ENCODE assay signal across 3 cellular contexts in genomic region chr4:118281611-118282442, GRCh38.
A peak's percentile ranks its signal among the peaks of the same experiment; 100 is the strongest.
TF ChIP-seq lines count a peak whose summit lies in the region.

No MANE protein-coding gene starts in this region.

TF ChIP-seq in HEK293, 187 proteins besides CTCF, POLR2A, EP300 and RAD21:
- TF ChIP-seq ZNF280D (tag by site-specific recombination; IDR thresholded peaks at IDR 0.05) (no peak), ZNF701 (tag by site-specific recombination; IDR thresholded peaks at IDR 0.05) (no peak), ZNF626 (tag by site-specific recombination; IDR thresholded peaks at IDR 0.05) (no peak), ZNF221 (tag by site-specific recombination; IDR thresholded peaks at IDR 0.05; ENCODE audit: borderline replicate concordance) (no peak), ZNF555 (tag by site-specific recombination; conservative IDR thresholded peaks at IDR 0.05) (no peak), ZFP37 (tag by site-specific recombination; IDR thresholded peaks at IDR 0.05) (no peak), ZNF600 (tag by site-specific recombination; IDR thresholded peaks at IDR 0.05) (0 out of 2 replicates have a peak, but pooled peaks have one; percentile 18), ZNF521 (tag by site-specific recombination; IDR thresholded peaks at IDR 0.05) (no peak), TSHZ1 (tag by site-specific recombination; IDR thresholded peaks at IDR 0.05; ENCODE audit: borderline replicate concordance) (no peak), ZNF654 (tag by site-specific recombination; IDR thresholded peaks at IDR 0.05; ENCODE audit: low read depth) (no peak), GLIS1 (tag by site-specific recombination; IDR thresholded peaks at IDR 0.05) (peak; percentile 62), BCL11A (tag by site-specific recombination; IDR thresholded peaks at IDR 0.05; ENCODE audit: low read depth) (no peak), ZIC2 (tag by site-specific recombination; IDR thresholded peaks at IDR 0.05) (peak; percentile 49; the same call in 1 of the 2 replicates), ZNF24 (tag by site-specific recombination; IDR thresholded peaks at IDR 0.05) (no peak)

TF ChIP-seq in WTC11, 78 proteins besides CTCF, POLR2A, EP300 and RAD21 (continued from another document and continues in another):
- TF ChIP-seq ZNF425 (CRISPR knock-in tag; conservative IDR thresholded peaks at IDR 0.05) (peak; percentile 78; the same call in 1 of the 2 replicates), ERG (CRISPR knock-in tag; IDR thresholded peaks at IDR 0.05) (no peak; the same call in 1 of the 2 replicates), USF2 (CRISPR knock-in tag; IDR thresholded peaks at IDR 0.05) (no peak), ZNF671 (CRISPR knock-in tag; IDR thresholded peaks at IDR 0.05) (peak; percentile 35), PRDM15 (CRISPR knock-in tag; IDR thresholded peaks at IDR 0.05) (no peak), CDX4 (CRISPR knock-in tag; IDR thresholded peaks at IDR 0.05; ENCODE audit: borderline replicate concordance) (no peak), MLX (CRISPR knock-in tag; IDR thresholded peaks at IDR 0.05) (no peak), PRRX2 (CRISPR knock-in tag; IDR thresholded peaks at IDR 0.05) (0 out of 2 replicates have a peak, but pooled peaks have one; percentile 14), SMAD4 (CRISPR knock-in tag; IDR thresholded peaks at IDR 0.05) (no peak)

TF ChIP-seq in HepG2, 621 proteins besides CTCF, POLR2A, EP300 and RAD21 (continued from another document and continues in another):
- TF ChIP-seq TERF1 (CRISPR knock-in tag; IDR thresholded peaks at IDR 0.05) (no peak), ZNF788 (CRISPR knock-in tag; IDR thresholded peaks at IDR 0.05; ENCODE audit: borderline replicate concordance) (no peak), ETV6 (CRISPR knock-in tag; conservative IDR thresholded peaks at IDR 0.05) (no peak), CBFB (CRISPR knock-in tag; IDR thresholded peaks at IDR 0.05) (no peak), ZNF441 (CRISPR knock-in tag; IDR thresholded peaks at IDR 0.05; ENCODE audit: borderline replicate concordance) (no peak), ZBED4 (CRISPR knock-in tag; IDR thresholded peaks at IDR 0.05; ENCODE audit: borderline replicate concordance) (no peak), ZNF136 (CRISPR knock-in tag; IDR thresholded peaks at IDR 0.05; ENCODE audit: low read depth) (no peak), KDM2A (CRISPR knock-in tag; IDR thresholded peaks at IDR 0.05; ENCODE audit: borderline replicate concordance, low read depth) (peak; percentile 43; the same call in 1 of the 2 replicates), BRD4 (CRISPR knock-in tag; IDR thresholded peaks at IDR 0.05) (no peak), ZBTB43 (CRISPR knock-in tag; conservative IDR thresholded peaks at IDR 0.05) (no peak), FOSL1 (CRISPR knock-in tag; IDR thresholded peaks at IDR 0.05; ENCODE audit: borderline replicate concordance) (no peak), PITX1 (CRISPR knock-in tag; IDR thresholded peaks at IDR 0.05) (no peak), KIAA2018 (CRISPR knock-in tag; IDR thresholded peaks at IDR 0.05; ENCODE audit: borderline replicate concordance) (no peak), POLR2AphosphoS2 (IDR thresholded peaks at IDR 0.05; ENCODE audit: low read depth, low read length) (no peak), HOXA3 (CRISPR knock-in tag; IDR thresholded peaks at IDR 0.05) (no peak), TCF12 (IDR thresholded peaks at IDR 0.05) (no peak), TCF12 (CRISPR knock-in tag; IDR thresholded peaks at IDR 0.05) (no peak), ZC3H4 (CRISPR knock-in tag; IDR thresholded peaks at IDR 0.05; ENCODE audit: borderline replicate concordance) (peak; percentile 94), ZNF609 (CRISPR knock-in tag; IDR thresholded peaks at IDR 0.05; ENCODE audit: borderline replicate concordance) (no peak), MLXIP (CRISPR knock-in tag; IDR thresholded peaks at IDR 0.05; ENCODE audit: borderline replicate concordance) (no peak)
